27 cellular contexts compared by ENCODE assay signal in genomic region chr1:230256896-230257295, GRCh38.
"Had no signal": no experiment of that assay in that cellular context is flagged by ENCODE, and none has a peak within 500 bp of the region (broad histone marks: within the 10 kb centered on the region; RNA-seq: fewer than 3 reads in every experiment).

No MANE protein-coding gene starts in this region.

- H3K27ac Mint-ChIP-seq: naive thymus-derived CD4-positive, alpha-beta T cell; nephron; stimulated activated memory B cell treated with anti-CD40 and anti-IgM and Interleukin-4, amounts not matched to agents 10 μg/mL and 1 μg/mL and 100 μg/mL, for 72 hours; stimulated activated naive CD8-positive, alpha-beta T cell treated with anti-CD3 and anti-CD28 coated beads, Interleukin-15, Interleukin-2, amounts not matched to agents 100 ng/mL and 50 ng/mL, for 24 hours had no signal

- DNase-seq: dorsolateral prefrontal cortex; effector CD4-positive, alpha-beta T cell; foreskin fibroblast; gastrocnemius medialis; heart left ventricle; left cardiac atrium; left lung; mesenchymal stem cell; midbrain; naive thymus-derived CD4-positive, alpha-beta T cell; nucleus accumbens; sigmoid colon; stimulated activated CD4-positive, alpha-beta T cell treated with anti-CD3 and anti-CD28 coated beads, Interleukin-2, amount 100 ng/mL, for 24 hours; stimulated activated CD4-positive, alpha-beta T cell treated with anti-CD3 and anti-CD28 coated beads, Interleukin-4, amount 100 ng/mL, for 24 hours; upper lobe of left lung had no signal

- H3K27me3 Mint-ChIP-seq: naive thymus-derived CD4-positive, alpha-beta T cell; stimulated activated memory B cell treated with anti-CD40 and anti-IgM and Interleukin-4, amounts not matched to agents 10 μg/mL and 1 μg/mL and 100 μg/mL, for 72 hours; stimulated activated naive CD8-positive, alpha-beta T cell treated with anti-CD3 and anti-CD28 coated beads, Interleukin-15, Interleukin-2, amounts not matched to agents 100 ng/mL and 50 ng/mL, for 24 hours had no signal

- H3K27me3 ChIP-seq: dorsolateral prefrontal cortex, gastrocnemius medialis, heart left ventricle, hepatocyte, left lung, right atrium auricular region, sigmoid colon, tibial nerve, upper lobe of left lung had no signal

- H3K4me3 ChIP-seq: dorsolateral prefrontal cortex, gastrocnemius medialis, heart left ventricle, hepatocyte, left lung, prostate gland, right atrium auricular region, sigmoid colon, thoracic aorta, tibial nerve, upper lobe of left lung had no signal

- ATAC-seq: esophagus mucosa; gastrocnemius medialis; heart left ventricle; left cardiac atrium; left lung; naive thymus-derived CD4-positive, alpha-beta T cell; stimulated activated memory B cell treated with anti-CD40 and anti-IgM and Interleukin-4, amounts not matched to agents 10 μg/mL and 1 μg/mL and 100 μg/mL, for 72 hours had no signal

- H3K36me3 ChIP-seq: prostate gland had no signal

- H3K79me2 ChIP-seq: hepatocyte had no signal

- H3K9me3 ChIP-seq: gastrocnemius medialis, heart left ventricle, left lung, prostate gland, right atrium auricular region, sigmoid colon, thoracic aorta, tibial nerve, upper lobe of left lung had no signal

- H3K4me1 ChIP-seq: heart left ventricle, left lung, prostate gland, right atrium auricular region, sigmoid colon, tibial nerve, upper lobe of left lung had no signal

- H3K4me3 Mint-ChIP-seq: naive thymus-derived CD4-positive, alpha-beta T cell; nephron; stimulated activated memory B cell treated with anti-CD40 and anti-IgM and Interleukin-4, amounts not matched to agents 10 μg/mL and 1 μg/mL and 100 μg/mL, for 72 hours; stimulated activated naive CD8-positive, alpha-beta T cell treated with anti-CD3 and anti-CD28 coated beads, Interleukin-15, Interleukin-2, amounts not matched to agents 100 ng/mL and 50 ng/mL, for 24 hours had no signal

- H3K27ac ChIP-seq: dorsolateral prefrontal cortex, epithelial cell of prostate, gastrocnemius medialis, heart left ventricle, hepatocyte, left lung, prostate gland, right atrium auricular region, sigmoid colon, thoracic aorta, tibial nerve, upper lobe of left lung had no signal

- H3K9me3 Mint-ChIP-seq: naive thymus-derived CD4-positive, alpha-beta T cell; nephron; stimulated activated naive CD8-positive, alpha-beta T cell treated with anti-CD3 and anti-CD28 coated beads, Interleukin-15, Interleukin-2, amounts not matched to agents 100 ng/mL and 50 ng/mL, for 24 hours had no signal

- H2AFZ ChIP-seq: hepatocyte had no signal

- FAIRE-seq: colon, urothelium cell line had no signal

- H3K4me2 ChIP-seq: hepatocyte had no signal
